Comparison of ENCODE assay signal across 9 cellular contexts in genomic region chr10:102540023-102540422, GRCh38. TPM values are rescaled to one million over a fixed set of nuclear protein-coding genes. Genes with fewer than 3 reads are reported as not detected.
DNase-seq lines count a peak whose midpoint lies in the region; ATAC-seq and TF ChIP-seq lines count a peak whose summit lies in the region.
"Had no signal": no experiment of that assay in that cellular context is flagged by ENCODE, and none has a peak within 500 bp of the region (broad histone marks: within the 10 kb centered on the region; RNA-seq: fewer than 3 reads in every experiment).

No MANE protein-coding gene starts in this region.

- in situ Hi-C loops in Caki2 (cut with HindIII; ENCODE audit: low pct_unique_long_range_greater_than_20kb, low sequenced_read_pairs), result no loop called here

- no peaks in the 10 kb centered on the region for H3K27me3 ChIP-seq in MG63

- no peaks in the 10 kb centered on the region; the same call in 1 of the 2 replicates for H3K36me3 ChIP-seq in MG63

- DNase-seq in Caki2 (ENCODE audit: low read depth), result peak; percentile 12
- DNase-seq in LHCN-M2 (ENCODE audit: low read depth), result peak; percentile 17
- no peak for DNase-seq in chondrocyte (ENCODE audit: low spot score)
- peak; percentile 6 for DNase-seq in stimulated activated naive CD8-positive, alpha-beta T cell treated with anti-CD3 and anti-CD28 coated beads, Interleukin-15, Interleukin-2, amounts not matched to agents 100 U/mL and 50 U/mL, for 24 hours
- no peak for DNase-seq in MG63
- DNase-seq in NCI-H526 (lab: John Stamatoyannopoulos, UW), result no peak

- no peaks in the 10 kb centered on the region for H3K9me3 Mint-ChIP-seq in chondrocyte (ENCODE audit: low read depth)
- H3K9me3 Mint-ChIP-seq: IgD-negative memory B cell had no signal

- ATAC-seq in GM19043 (IDR thresholded peaks at IDR 0.05; ENCODE audit: low read depth, unreplicated experiment), result peak; percentile 77
- ATAC-seq in stimulated activated naive CD8-positive, alpha-beta T cell treated with anti-CD3 and anti-CD28 coated beads, Interleukin-15, Interleukin-2, amounts not matched to agents 100 U/mL and 50 U/mL, for 24 hours, result peak; percentile 96
- ATAC-seq in HG02571 (IDR thresholded peaks at IDR 0.05; ENCODE audit: unreplicated experiment), result no peak

- no peaks in the 10 kb centered on the region for H3K27me3 Mint-ChIP-seq in chondrocyte (ENCODE audit: low read depth)
- H3K27me3 Mint-ChIP-seq: IgD-negative memory B cell had no signal

- no peaks in the 10 kb centered on the region; the same call in 1 of the 2 replicates for H3K9me3 ChIP-seq in MG63

- no peak overlapping the region for H3K4me3 Mint-ChIP-seq in chondrocyte (ENCODE audit: unreplicated experiment)
- H3K4me3 Mint-ChIP-seq: IgD-negative memory B cell had no signal

- H3K4me3 ChIP-seq in MG63, result no peak overlapping the region

- H3K36me3 Mint-ChIP-seq in chondrocyte (ENCODE audit: low read depth), result no peaks in the 10 kb centered on the region

- TF ChIP-seq CTCF in chondrocyte (IDR thresholded peaks at IDR 0.05), result peak; percentile 64

- peaks cover 14% of the 10 kb centered on the region for H3K4me1 Mint-ChIP-seq in chondrocyte (ENCODE audit: low read depth)

- H3K27ac Mint-ChIP-seq in chondrocyte (ENCODE audit: unreplicated experiment), result no peak overlapping the region
- H3K27ac Mint-ChIP-seq: IgD-negative memory B cell had no signal

RNA-seq across cellular contexts. Expression of gene SUFU, which starts 36.3 kb away (rescaled TPM):
- 0.84 and 2.9 TPM in 2 replicates for total RNA-seq in Caki2 (2014; rRNA removed; shearing (Covaris generic); ENCODE audit: low replicate concordance)
- total RNA-seq in LHCN-M2 (2014; rRNA removed) (4.0 and 4.3 TPM in 2 replicates), chondrocyte (14.5 to 15.5 TPM (median 15.5 TPM) in 3 replicates)
- 7.6 TPM for polyA plus RNA-seq in LHCN-M2 (2012)
- 2.0 and 9.4 TPM in 2 replicates for total RNA-seq in MG63 (2014; rRNA removed; shearing (Covaris generic); ENCODE audit: low replicate concordance)

RNA-seq across cellular contexts. Expression of gene ACTR1A, which starts 37.5 kb away (rescaled TPM):
- total RNA-seq in Caki2 (2014; rRNA removed; shearing (Covaris generic); ENCODE audit: low replicate concordance), result 79.3 and 94.4 TPM in 2 replicates
- total RNA-seq in LHCN-M2 (2014; rRNA removed) (139 and 159 TPM in 2 replicates), chondrocyte (128 to 137 TPM (median 128 TPM) in 3 replicates)
- 145 TPM for polyA plus RNA-seq in LHCN-M2 (2012)
- 77.7 and 178 TPM in 2 replicates for total RNA-seq in MG63 (2014; rRNA removed; shearing (Covaris generic); ENCODE audit: low replicate concordance)

Comparison
In these comparisons a context has a peak if more than half of its experiments do, and no peak if none do; other contexts are left out.
1. DNase-seq: peak in Caki2 (single experiment), LHCN-M2 (single experiment) and stimulated activated naive CD8-positive, alpha-beta T cell treated with anti-CD3 and anti-CD28 coated beads, Interleukin-15, Interleukin-2, amounts not matched to agents 100 U/mL and 50 U/mL, for 24 hours (single experiment); none in chondrocyte (single experiment), MG63 (single experiment) and NCI-H526 (0 of 2).